Comparison of ENCODE assay signal across 1 cellular context in the genomic region with DNA sequence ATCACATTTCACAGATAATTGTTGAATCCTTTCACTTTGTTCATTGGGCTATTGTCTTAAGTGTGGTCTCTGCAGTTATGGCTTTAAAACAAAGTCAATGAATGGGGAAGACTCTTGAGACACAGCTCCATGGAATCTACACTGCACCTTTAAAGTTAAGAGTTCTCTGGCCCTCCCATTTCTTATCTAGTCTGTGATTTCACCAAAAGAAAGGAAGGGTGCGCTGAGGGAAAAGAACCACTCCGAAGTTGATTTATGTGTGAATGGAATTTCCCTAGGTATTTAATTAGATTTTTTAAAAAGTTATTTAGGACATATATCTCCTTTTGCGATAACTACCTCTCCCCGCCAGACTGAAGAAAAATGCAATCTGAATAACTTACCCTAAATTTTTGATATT.
TF ChIP-seq lines count a peak whose summit lies in the region.

No MANE protein-coding gene starts in this region.

TF ChIP-seq in K562, 482 proteins besides CTCF, POLR2A, EP300 and RAD21:
- TF ChIP-seq, protein P1, sequence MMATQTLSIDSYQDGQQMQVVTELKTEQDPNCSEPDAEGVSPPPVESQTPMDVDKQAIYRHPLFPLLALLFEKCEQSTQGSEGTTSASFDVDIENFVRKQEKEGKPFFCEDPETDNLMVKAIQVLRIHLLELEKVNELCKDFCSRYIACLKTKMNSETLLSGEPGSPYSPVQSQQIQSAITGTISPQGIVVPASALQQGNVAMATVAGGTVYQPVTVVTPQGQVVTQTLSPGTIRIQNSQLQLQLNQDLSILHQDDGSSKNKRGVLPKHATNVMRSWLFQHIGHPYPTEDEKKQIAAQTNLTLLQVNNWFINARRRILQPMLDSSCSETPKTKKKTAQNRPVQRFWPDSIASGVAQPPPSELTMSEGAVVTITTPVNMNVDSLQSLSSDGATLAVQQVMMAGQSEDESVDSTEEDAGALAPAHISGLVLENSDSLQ (IDR thresholded peaks at IDR 0.05) = peak; percentile 67
- TF ChIP-seq, protein P2, sequence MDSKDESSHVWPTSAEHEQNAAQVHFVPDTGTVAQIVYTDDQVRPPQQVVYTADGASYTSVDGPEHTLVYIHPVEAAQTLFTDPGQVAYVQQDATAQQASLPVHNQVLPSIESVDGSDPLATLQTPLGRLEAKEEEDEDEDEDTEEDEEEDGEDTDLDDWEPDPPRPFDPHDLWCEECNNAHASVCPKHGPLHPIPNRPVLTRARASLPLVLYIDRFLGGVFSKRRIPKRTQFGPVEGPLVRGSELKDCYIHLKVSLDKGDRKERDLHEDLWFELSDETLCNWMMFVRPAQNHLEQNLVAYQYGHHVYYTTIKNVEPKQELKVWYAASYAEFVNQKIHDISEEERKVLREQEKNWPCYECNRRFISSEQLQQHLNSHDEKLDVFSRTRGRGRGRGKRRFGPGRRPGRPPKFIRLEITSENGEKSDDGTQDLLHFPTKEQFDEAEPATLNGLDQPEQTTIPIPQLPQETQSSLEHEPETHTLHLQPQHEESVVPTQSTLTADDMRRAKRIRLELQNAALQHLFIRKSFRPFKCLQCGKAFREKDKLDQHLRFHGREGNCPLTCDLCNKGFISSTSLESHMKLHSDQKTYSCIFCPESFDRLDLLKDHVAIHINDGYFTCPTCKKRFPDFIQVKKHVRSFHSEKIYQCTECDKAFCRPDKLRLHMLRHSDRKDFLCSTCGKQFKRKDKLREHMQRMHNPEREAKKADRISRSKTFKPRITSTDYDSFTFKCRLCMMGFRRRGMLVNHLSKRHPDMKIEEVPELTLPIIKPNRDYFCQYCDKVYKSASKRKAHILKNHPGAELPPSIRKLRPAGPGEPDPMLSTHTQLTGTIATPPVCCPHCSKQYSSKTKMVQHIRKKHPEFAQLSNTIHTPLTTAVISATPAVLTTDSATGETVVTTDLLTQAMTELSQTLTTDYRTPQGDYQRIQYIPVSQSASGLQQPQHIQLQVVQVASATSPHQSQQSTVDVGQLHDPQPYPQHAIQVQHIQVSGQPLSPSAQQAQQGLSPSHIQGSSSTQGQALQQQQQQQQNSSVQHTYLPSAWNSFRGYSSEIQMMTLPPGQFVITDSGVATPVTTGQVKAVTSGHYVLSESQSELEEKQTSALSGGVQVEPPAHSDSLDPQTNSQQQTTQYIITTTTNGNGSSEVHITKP (IDR thresholded peaks at IDR 0.05; ENCODE audit: partially characterized antibody) = peak; percentile 68
- TF ChIP-seq MIER1 (IDR thresholded peaks at IDR 0.05; ENCODE audit: low read depth) (no peak), POLR2B (IDR thresholded peaks at IDR 0.05; ENCODE audit: low read depth, partially characterized antibody) (no peak), ZNF830 (CRISPR knock-in tag; IDR thresholded peaks at IDR 0.05) (no peak), SAP30 (IDR thresholded peaks at IDR 0.05; ENCODE audit: borderline replicate concordance, insufficient read depth, low read depth, low read length, poor library complexity, severe bottlenecking) (no peak), MTA2 (IDR thresholded peaks at IDR 0.05; ENCODE audit: low read depth) (no peak), ZBED1 (IDR thresholded peaks at IDR 0.05) (no peak), YBX1 (IDR thresholded peaks at IDR 0.05) (no peak), ESRRB (CRISPR knock-in tag; IDR thresholded peaks at IDR 0.05; ENCODE audit: borderline replicate concordance) (no peak), MYNN (IDR thresholded peaks at IDR 0.05) (peak; percentile 76; the same call in 1 of the 2 replicates), MYNN (CRISPR knock-in tag; IDR thresholded peaks at IDR 0.05) (no peak), KDM1A (IDR thresholded peaks at IDR 0.05) (peak in 1 of 2 experiments; percentile 38; a peak in 1 of 4 replicates), CSDE1 (IDR thresholded peaks at IDR 0.05) (no peak), FOXA3 (CRISPR knock-in tag; conservative IDR thresholded peaks at IDR 0.05 in 1 of 2, IDR thresholded peaks at IDR 0.05 in 1 of 2) (no peak), FOXK2 (conservative IDR thresholded peaks at IDR 0.05 in 1 of 2, IDR thresholded peaks at IDR 0.05 in 1 of 2; ENCODE audit: low read depth in 2 of 2) (no peak), CCNT2 (IDR thresholded peaks at IDR 0.05; ENCODE audit: borderline replicate concordance, extremely low read depth, insufficient read length, low read depth, low read length) (no peak), RUNX1 (IDR thresholded peaks at IDR 0.05; ENCODE audit: low read depth) (no peak), ZC3H8 (IDR thresholded peaks at IDR 0.05) (no peak), ZNF561 (CRISPR knock-in tag; conservative IDR thresholded peaks at IDR 0.05) (no peak), ZNF76 (CRISPR knock-in tag; IDR thresholded peaks at IDR 0.05; ENCODE audit: borderline replicate concordance) (no peak), MEIS2 (IDR thresholded peaks at IDR 0.05; ENCODE audit: partially characterized antibody) (peak; percentile 79), ZNF551 (CRISPR knock-in tag; IDR thresholded peaks at IDR 0.05) (no peak), RCOR1 (IDR thresholded peaks at IDR 0.05; ENCODE audit: borderline replicate concordance in 1 of 2, low read depth in 2 of 2, low read length in 2 of 2) (0 out of 4 replicates have a peak, but pooled peaks of 1 of the 2 experiments have one; percentile 56)
- TF ChIP-seq, protein P3, sequence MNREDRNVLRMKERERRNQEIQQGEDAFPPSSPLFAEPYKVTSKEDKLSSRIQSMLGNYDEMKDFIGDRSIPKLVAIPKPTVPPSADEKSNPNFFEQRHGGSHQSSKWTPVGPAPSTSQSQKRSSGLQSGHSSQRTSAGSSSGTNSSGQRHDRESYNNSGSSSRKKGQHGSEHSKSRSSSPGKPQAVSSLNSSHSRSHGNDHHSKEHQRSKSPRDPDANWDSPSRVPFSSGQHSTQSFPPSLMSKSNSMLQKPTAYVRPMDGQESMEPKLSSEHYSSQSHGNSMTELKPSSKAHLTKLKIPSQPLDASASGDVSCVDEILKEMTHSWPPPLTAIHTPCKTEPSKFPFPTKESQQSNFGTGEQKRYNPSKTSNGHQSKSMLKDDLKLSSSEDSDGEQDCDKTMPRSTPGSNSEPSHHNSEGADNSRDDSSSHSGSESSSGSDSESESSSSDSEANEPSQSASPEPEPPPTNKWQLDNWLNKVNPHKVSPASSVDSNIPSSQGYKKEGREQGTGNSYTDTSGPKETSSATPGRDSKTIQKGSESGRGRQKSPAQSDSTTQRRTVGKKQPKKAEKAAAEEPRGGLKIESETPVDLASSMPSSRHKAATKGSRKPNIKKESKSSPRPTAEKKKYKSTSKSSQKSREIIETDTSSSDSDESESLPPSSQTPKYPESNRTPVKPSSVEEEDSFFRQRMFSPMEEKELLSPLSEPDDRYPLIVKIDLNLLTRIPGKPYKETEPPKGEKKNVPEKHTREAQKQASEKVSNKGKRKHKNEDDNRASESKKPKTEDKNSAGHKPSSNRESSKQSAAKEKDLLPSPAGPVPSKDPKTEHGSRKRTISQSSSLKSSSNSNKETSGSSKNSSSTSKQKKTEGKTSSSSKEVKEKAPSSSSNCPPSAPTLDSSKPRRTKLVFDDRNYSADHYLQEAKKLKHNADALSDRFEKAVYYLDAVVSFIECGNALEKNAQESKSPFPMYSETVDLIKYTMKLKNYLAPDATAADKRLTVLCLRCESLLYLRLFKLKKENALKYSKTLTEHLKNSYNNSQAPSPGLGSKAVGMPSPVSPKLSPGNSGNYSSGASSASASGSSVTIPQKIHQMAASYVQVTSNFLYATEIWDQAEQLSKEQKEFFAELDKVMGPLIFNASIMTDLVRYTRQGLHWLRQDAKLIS (CRISPR knock-in tag; IDR thresholded peaks at IDR 0.05) = no peak
- TF ChIP-seq, protein P4, sequence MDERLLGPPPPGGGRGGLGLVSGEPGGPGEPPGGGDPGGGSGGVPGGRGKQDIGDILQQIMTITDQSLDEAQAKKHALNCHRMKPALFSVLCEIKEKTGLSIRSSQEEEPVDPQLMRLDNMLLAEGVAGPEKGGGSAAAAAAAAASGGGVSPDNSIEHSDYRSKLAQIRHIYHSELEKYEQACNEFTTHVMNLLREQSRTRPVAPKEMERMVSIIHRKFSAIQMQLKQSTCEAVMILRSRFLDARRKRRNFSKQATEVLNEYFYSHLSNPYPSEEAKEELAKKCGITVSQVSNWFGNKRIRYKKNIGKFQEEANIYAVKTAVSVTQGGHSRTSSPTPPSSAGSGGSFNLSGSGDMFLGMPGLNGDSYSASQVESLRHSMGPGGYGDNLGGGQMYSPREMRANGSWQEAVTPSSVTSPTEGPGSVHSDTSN (CRISPR knock-in tag; IDR thresholded peaks at IDR 0.05; ENCODE audit: low read depth) = no peak
- TF ChIP-seq, protein P4 (tag; conservative IDR thresholded peaks at IDR 0.05; ENCODE audit: low read depth) = peak; percentile 64
- TF ChIP-seq, protein P5, sequence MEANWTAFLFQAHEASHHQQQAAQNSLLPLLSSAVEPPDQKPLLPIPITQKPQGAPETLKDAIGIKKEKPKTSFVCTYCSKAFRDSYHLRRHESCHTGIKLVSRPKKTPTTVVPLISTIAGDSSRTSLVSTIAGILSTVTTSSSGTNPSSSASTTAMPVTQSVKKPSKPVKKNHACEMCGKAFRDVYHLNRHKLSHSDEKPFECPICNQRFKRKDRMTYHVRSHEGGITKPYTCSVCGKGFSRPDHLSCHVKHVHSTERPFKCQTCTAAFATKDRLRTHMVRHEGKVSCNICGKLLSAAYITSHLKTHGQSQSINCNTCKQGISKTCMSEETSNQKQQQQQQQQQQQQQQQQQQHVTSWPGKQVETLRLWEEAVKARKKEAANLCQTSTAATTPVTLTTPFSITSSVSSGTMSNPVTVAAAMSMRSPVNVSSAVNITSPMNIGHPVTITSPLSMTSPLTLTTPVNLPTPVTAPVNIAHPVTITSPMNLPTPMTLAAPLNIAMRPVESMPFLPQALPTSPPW (CRISPR knock-in tag; IDR thresholded peaks at IDR 0.05) = peak; percentile 36
- TF ChIP-seq, protein P6, sequence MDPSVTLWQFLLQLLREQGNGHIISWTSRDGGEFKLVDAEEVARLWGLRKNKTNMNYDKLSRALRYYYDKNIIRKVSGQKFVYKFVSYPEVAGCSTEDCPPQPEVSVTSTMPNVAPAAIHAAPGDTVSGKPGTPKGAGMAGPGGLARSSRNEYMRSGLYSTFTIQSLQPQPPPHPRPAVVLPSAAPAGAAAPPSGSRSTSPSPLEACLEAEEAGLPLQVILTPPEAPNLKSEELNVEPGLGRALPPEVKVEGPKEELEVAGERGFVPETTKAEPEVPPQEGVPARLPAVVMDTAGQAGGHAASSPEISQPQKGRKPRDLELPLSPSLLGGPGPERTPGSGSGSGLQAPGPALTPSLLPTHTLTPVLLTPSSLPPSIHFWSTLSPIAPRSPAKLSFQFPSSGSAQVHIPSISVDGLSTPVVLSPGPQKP (CRISPR knock-in tag; IDR thresholded peaks at IDR 0.05) = no peak
- TF ChIP-seq, protein P7, sequence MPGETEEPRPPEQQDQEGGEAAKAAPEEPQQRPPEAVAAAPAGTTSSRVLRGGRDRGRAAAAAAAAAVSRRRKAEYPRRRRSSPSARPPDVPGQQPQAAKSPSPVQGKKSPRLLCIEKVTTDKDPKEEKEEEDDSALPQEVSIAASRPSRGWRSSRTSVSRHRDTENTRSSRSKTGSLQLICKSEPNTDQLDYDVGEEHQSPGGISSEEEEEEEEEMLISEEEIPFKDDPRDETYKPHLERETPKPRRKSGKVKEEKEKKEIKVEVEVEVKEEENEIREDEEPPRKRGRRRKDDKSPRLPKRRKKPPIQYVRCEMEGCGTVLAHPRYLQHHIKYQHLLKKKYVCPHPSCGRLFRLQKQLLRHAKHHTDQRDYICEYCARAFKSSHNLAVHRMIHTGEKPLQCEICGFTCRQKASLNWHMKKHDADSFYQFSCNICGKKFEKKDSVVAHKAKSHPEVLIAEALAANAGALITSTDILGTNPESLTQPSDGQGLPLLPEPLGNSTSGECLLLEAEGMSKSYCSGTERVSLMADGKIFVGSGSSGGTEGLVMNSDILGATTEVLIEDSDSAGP (CRISPR knock-in tag; IDR thresholded peaks at IDR 0.05) = 0 out of 2 replicates have a peak, but pooled peaks have one; percentile 67
- TF ChIP-seq, protein P8, sequence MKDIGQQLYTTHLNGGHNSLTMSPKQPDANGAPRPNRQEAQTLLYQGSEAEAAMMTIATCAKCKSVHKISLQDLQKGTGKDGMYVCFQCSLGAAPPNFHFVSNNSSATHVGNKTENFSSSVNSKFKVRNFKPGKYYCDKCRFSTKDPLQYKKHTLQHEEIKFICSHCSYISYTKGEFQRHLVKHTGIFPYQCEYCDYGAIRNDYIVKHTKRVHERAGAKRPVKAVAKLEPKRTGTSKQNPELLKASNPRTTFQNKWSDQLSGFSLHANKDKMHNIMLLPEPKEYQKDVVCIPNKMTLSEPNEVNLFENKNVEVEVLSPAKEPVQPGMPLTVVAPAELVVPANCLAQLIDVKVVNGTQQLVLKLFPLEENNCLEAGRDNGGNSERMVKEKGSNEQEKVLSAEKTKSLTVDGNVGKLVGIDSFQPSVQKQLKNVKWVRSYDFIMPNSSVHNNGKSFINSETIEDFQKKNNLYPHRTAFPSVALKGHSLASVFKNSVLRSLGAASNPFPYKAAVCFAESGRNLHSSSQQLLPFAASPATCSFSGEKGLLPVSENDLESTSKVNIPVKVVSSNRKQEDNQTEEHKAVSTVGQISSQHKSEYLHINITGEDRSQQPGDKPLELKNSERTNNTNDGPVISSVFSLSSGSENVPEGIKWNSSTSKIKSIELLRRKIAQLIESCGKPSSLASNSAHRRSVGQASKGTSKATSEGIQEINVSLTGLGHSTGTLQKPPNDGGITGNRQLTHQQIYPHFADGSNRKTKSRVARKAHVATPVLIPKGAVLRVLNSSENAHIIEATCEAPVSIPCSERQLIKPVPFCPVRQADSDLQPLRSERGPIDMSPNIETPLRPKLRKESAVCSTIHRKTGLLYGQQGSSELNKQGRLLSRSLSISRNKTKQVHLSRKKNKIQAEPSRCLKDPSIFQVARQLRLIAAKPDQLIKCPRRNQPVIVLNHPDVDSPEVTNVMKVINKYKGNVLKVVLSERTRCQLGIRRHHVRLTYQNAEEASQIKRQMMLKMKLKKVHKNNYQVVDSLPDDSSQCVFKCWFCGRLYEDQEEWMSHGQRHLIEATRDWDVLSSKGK (CRISPR knock-in tag; IDR thresholded peaks at IDR 0.05) = no peak
